ENCODE assay signal across 15 cellular contexts in genomic region chr15:42155546-42156265, GRCh38. TPM values are rescaled to one million over a fixed set of nuclear protein-coding genes. Genes with fewer than 3 reads are reported as not detected.
A peak's percentile ranks its signal among the peaks of the same experiment; 100 is the strongest.
DNase-seq lines count a peak whose midpoint lies in the region; ATAC-seq and TF ChIP-seq lines count a peak whose summit lies in the region.
"Had no signal": no experiment of that assay in that cellular context is flagged by ENCODE, and none has a peak within 500 bp of the region (broad histone marks: within the 10 kb centered on the region; RNA-seq: fewer than 3 reads in every experiment).

No MANE protein-coding gene starts in this region.

- H3K27me3 Mint-ChIP-seq in MCF 10A (ENCODE audit: insufficient read depth, unreplicated experiment) = no peaks in the 10 kb centered on the region

- POLR2A ChIA-PET in MCF 10A (lab: Yijun Ruan, JAX) = interaction anchor here (0.6 to 2.3 kb wide), 12 partner anchors 9 to 340 kb away, joined by 3 to 11 read pairs (median 3); partner anchors contain the start of genes GANC, SNAP23, TMEM87A and VPS39

- ATAC-seq in HG02759 (IDR thresholded peaks at IDR 0.05; ENCODE audit: unreplicated experiment) = no peak

- H3K9ac ChIP-seq in mesendoderm (ENCODE audit: low read length) = no peak overlapping the region

- TF ChIP-seq CTCF in MCF 10A (IDR thresholded peaks at IDR 0.05; ENCODE audit: unreplicated experiment) (no peak), transverse colon (IDR thresholded peaks at IDR 0.05) (no peak)

- no peaks in the 10 kb centered on the region for H3K4me1 ChIP-seq in mesendoderm (ENCODE audit: control insufficient read depth, low read depth, low read length)
- H3K4me1 ChIP-seq in transverse colon = peaks cover 3 to 28% (median 5%) of the 10 kb centered on the region in 4 donors

- peaks cover 32% of the 10 kb centered on the region for H3K4me1 Mint-ChIP-seq in MCF 10A (ENCODE audit: insufficient read depth, unreplicated experiment)

- H3K36me3 Mint-ChIP-seq in MCF 10A (ENCODE audit: insufficient read depth, unreplicated experiment) = peaks cover 17% of the 10 kb centered on the region

- H3K18ac ChIP-seq in mesendoderm (ENCODE audit: low read length) = no peak overlapping the region

- H3K23ac ChIP-seq in mesendoderm (ENCODE audit: low read length) = no peak overlapping the region

- intact Hi-C loops in MCF 10A (cut with micrococcal nuclease) (no loop called here), transverse colon (cut with DNase I; ENCODE audit: low total_unique reads) (no loop called here)

- no peaks in the 10 kb centered on the region for H3K9me3 Mint-ChIP-seq in MCF 10A (ENCODE audit: unreplicated experiment)

- CTCF ChIA-PET in MCF 10A (lab: Yijun Ruan, JAX) = interaction anchor here (0.5 to 1.3 kb wide), 3 partner anchors 17 to 375 kb away, joined by 3 to 4 read pairs (median 3); no protein-coding TSS in a partner anchor

- peaks cover 6% of the 10 kb centered on the region for H3K36me3 ChIP-seq in mesendoderm (ENCODE audit: control insufficient read depth, insufficient read depth, low read length)
- H3K36me3 ChIP-seq in transverse colon = peaks cover 0 to 10% (median 4%) of the 10 kb centered on the region in 4 donors

- peak; percentile 9 for DNase-seq in NCI-H82 (lab: John Stamatoyannopoulos, UW)
- no peak for DNase-seq in NCI-H82 treated with DMSO at 0.1 percent for 48 hours (lab: John Stamatoyannopoulos, UW; ENCODE audit: unreplicated experiment)
- DNase-seq in MCF 10A (ENCODE audit: unreplicated experiment) = no peak
- peak; percentile 62 for DNase-seq in mesendoderm
- DNase-seq in transverse colon = peak; percentile 76
- no peak for DNase-seq in iPS-NIHi11 (ENCODE audit: low spot score)
- no peak for DNase-seq in activated CD4-positive, alpha-beta T cell treated with anti-CD3 and anti-CD28 coated beads for 1 hour
- DNase-seq: activated CD4-positive, alpha-beta T cell treated with anti-CD3 and anti-CD28 coated beads for 4 hours; activated gamma-delta T cell treated with Interleukin-2 at 50 U/mL for 16 hours; EL had no signal

- H2BK5ac ChIP-seq in mesendoderm (ENCODE audit: low read length) = no peak overlapping the region

- H3K27ac Mint-ChIP-seq in MCF 10A (ENCODE audit: low read depth, unreplicated experiment) = no peak overlapping the region

- TF ChIP-seq POLR2A in transverse colon (IDR thresholded peaks at IDR 0.05) = no peak

- H3K27ac ChIP-seq in mesendoderm (ENCODE audit: low read depth, low read length) (no peak overlapping the region), transverse colon (peak overlapping the region; percentile 70 to 76 (median 75))

- peak overlapping the region; percentile 31 for H3K4me3 Mint-ChIP-seq in MCF 10A (ENCODE audit: unreplicated experiment)

- H3K79me2 ChIP-seq in mesendoderm (ENCODE audit: control insufficient read depth, insufficient read depth, low read length) = no peaks in the 10 kb centered on the region

- no peak for TF ChIP-seq EP300 in transverse colon (IDR thresholded peaks at IDR 0.05; ENCODE audit: low read depth)

- no peaks in the 10 kb centered on the region for H3K9me3 ChIP-seq in transverse colon

- no peak overlapping the region for H2BK120ac ChIP-seq in mesendoderm (ENCODE audit: low read depth, low read length)

- no TSS peak for BruUV-seq in MCF 10A (replicated peaks; lab: Mats Ljungman, UMichigan)

- H2AK5ac ChIP-seq in mesendoderm (ENCODE audit: low read length) = no peak overlapping the region

- H3K56ac ChIP-seq in mesendoderm (ENCODE audit: low read length) = no peak overlapping the region

- WGBS in mesendoderm (ENCODE audit: extremely low coverage, insufficient coverage, low lambda C conversion rate) = no CpG with 5 or more reads among the region's 28 CpGs
- 44% methylated on average over 27 of the region's 28 CpGs; no CpG with 5 or more reads in 1 of the 2 donors for WGBS in transverse colon (ENCODE audit: low coverage in 1 of 2), 2 donors

- H4K8ac ChIP-seq in mesendoderm (ENCODE audit: low read depth, low read length) = no peak overlapping the region

- H3K27me3 ChIP-seq in mesendoderm (ENCODE audit: insufficient read depth, low read length, poor library complexity) (no peaks in the 10 kb centered on the region), transverse colon (no peaks in the 10 kb centered on the region)

- no peak overlapping the region for H3K4me3 ChIP-seq in mesendoderm (ENCODE audit: low read length)
- H3K4me3 ChIP-seq in transverse colon = peak overlapping the region in 3 of 4 donors; percentile 28 to 49 (median 30)

- H2BK15ac ChIP-seq in mesendoderm (replicated peaks; ENCODE audit: low read depth) = no peak overlapping the region

- H3K4me2 ChIP-seq in mesendoderm (ENCODE audit: low read length) = no peak overlapping the region

- H3K79me1 ChIP-seq in mesendoderm (ENCODE audit: low read length) = no peaks in the 10 kb centered on the region

- no peak overlapping the region for H3K4ac ChIP-seq in mesendoderm (ENCODE audit: low read depth, low read length)

- no peak overlapping the region for H4K5ac ChIP-seq in mesendoderm (ENCODE audit: low read length)

- in situ Hi-C loops in transverse colon (cut with MboI; ENCODE audit: low pct_ligation_motif_present in 1 of 4, low pct_unique_long_range_greater_than_20kb in 1 of 4, low sequenced_read_pairs in 3 of 4) = no loop called here

RNA-seq across cellular contexts. Expression of gene PLA2G4F, which starts 0.7 kb away (rescaled TPM):
- total RNA-seq in MCF 10A (2022) = 0.30 TPM in 1 of 2 replicates, not detected in the other
- polyA plus RNA-seq in mesendoderm (2013, experiment 1 of 2) = 0.01 TPM
- 0.07 TPM for polyA plus RNA-seq in mesendoderm (2013, experiment 2 of 2)
- 100 to 1,000 TPM in 1 of 4 donors, 10 to 100 TPM in 3; 25.1 to 135 (median 78.0) TPM for total RNA-seq in transverse colon
- total RNA-seq: A673, cerebellum, fibroblast of villous mesenchyme, lung microvascular endothelial cell had no signal

RNA-seq across cellular contexts. Expression of gene VPS39, which starts 52.4 kb away (rescaled TPM):
- total RNA-seq in MCF 10A (2022) (47.1 and 53.9 TPM in 2 replicates), transverse colon (100 to 1,000 TPM; 105 to 354 (median 153) TPM)
- 17.0 TPM for polyA plus RNA-seq in mesendoderm (2013, experiment 1 of 2)
- 17.9 TPM for polyA plus RNA-seq in mesendoderm (2013, experiment 2 of 2)

Comparison
In these comparisons a context has a peak if more than half of its experiments do, and no peak if none do; other contexts are left out.
1. DNase-seq: peak in NCI-H82 (single experiment), mesendoderm (single experiment) and transverse colon (single experiment); none in NCI-H82 treated with DMSO at 0.1 percent for 48 hours (single experiment), MCF 10A (single experiment), iPS-NIHi11 (single experiment) and activated CD4-positive, alpha-beta T cell treated with anti-CD3 and anti-CD28 coated beads for 1 hour (single experiment).
2. RNA of gene PLA2G4F, which starts 0.7 kb away (total RNA-seq): 25.1 to 135 TPM in transverse colon; 0.30 TPM in MCF 10A; every median in the first group is over 10 times any median in the second.